ENCODE assay signal across 22 cellular contexts in genomic region chr1:212990276-212990675, GRCh38. TPM values are rescaled to one million over a fixed set of nuclear protein-coding genes. Genes with fewer than 3 reads are reported as not detected.
DNase-seq lines count a peak whose midpoint lies in the region; ATAC-seq, FAIRE-seq and TF ChIP-seq lines count a peak whose summit lies in the region.
"Had no signal": no experiment of that assay in that cellular context is flagged by ENCODE, and none has a peak within 500 bp of the region (broad histone marks: within the 10 kb centered on the region; RNA-seq: fewer than 3 reads in every experiment).

No MANE protein-coding gene starts in this region.

- TF ChIP-seq CTCF in cardiac muscle cell (IDR thresholded peaks at IDR 0.05; ENCODE audit: low read depth, low read length): no peak
- TF ChIP-seq CTCF in CD14-positive monocyte (IDR thresholded peaks at IDR 0.05): no peak

- POLR2A ChIA-PET in naive thymus-derived CD4-positive, alpha-beta T cell (lab: Charles Lee): interaction anchor here (0.6 kb wide), 1 partner anchor 970 kb away, joined by 3 read pairs; no protein-coding TSS in a partner anchor

- H3K4me1 Mint-ChIP-seq in naive thymus-derived CD4-positive, alpha-beta T cell: peaks cover 0 to 9% (median 5%) of the 10 kb centered on the region in 7 donors
- H3K4me1 Mint-ChIP-seq in CD14-positive monocyte: no peaks in the 10 kb centered on the region

- H3K27ac Mint-ChIP-seq in naive thymus-derived CD4-positive, alpha-beta T cell: peak overlapping the region in 6 of 9 donors; percentile 2 to 78 (median 30)
- no peak overlapping the region for H3K27ac Mint-ChIP-seq in CD14-positive monocyte
- H3K27ac Mint-ChIP-seq: HFFc6 had no signal

- DNase-seq in cardiac muscle cell (ENCODE audit: low read depth in 1 of 2, low spot score in 1 of 2): no peak
- no peak for DNase-seq in Right ventricle myocardium inferior (ENCODE audit: missing footprints)
- DNase-seq in naive thymus-derived CD4-positive, alpha-beta T cell: no peak
- DNase-seq in NCI-H2227 (lab: John Stamatoyannopoulos, UW; ENCODE audit: unreplicated experiment): no peak
- no peak for DNase-seq in CD14-positive monocyte (ENCODE audit: low spot score)
- DNase-seq in cerebellar nuclear complex (lab: John Stamatoyannopoulos, UW): no peak
- DNase-seq: CD8-positive, alpha-beta memory T cell; DMS79 treated with DMSO at 0.1 percent for 48 hours; GOT3; HFFc6; KBM-7; MG63; NCI-H2029; NCI-H2227 treated with DMSO at 0.1 percent for 48 hours; NCI-H526 treated with DMSO at 0.1 percent for 48 hours; PC-9; Right ventricle myocardium superior had no signal

- no peak overlapping the region for H3K4me3 Mint-ChIP-seq in naive thymus-derived CD4-positive, alpha-beta T cell
- no peak overlapping the region for H3K4me3 Mint-ChIP-seq in CD14-positive monocyte
- H3K4me3 Mint-ChIP-seq: CD8-positive, alpha-beta memory T cell; HFFc6 had no signal

- no peaks in the 10 kb centered on the region for H3K27me3 ChIP-seq in cardiac muscle cell
- no peaks in the 10 kb centered on the region for H3K27me3 ChIP-seq in naive thymus-derived CD4-positive, alpha-beta T cell (ENCODE audit: control insufficient read depth in 2 of 2, insufficient read depth in 2 of 2, low read length in 2 of 2)
- H3K27me3 ChIP-seq: BLaER1, MG63 had no signal

- H3K4me1 ChIP-seq in cardiac muscle cell (ENCODE audit: low read depth): no peaks in the 10 kb centered on the region
- no peaks in the 10 kb centered on the region for H3K4me1 ChIP-seq in naive thymus-derived CD4-positive, alpha-beta T cell (ENCODE audit: control insufficient read depth in 2 of 2, insufficient read depth in 2 of 2, low read length in 2 of 2)
- H3K4me1 ChIP-seq: BLaER1, HAP-1 had no signal

- H3K4me3 ChIP-seq in cardiac muscle cell: no peak overlapping the region
- H3K4me3 ChIP-seq in naive thymus-derived CD4-positive, alpha-beta T cell (ENCODE audit: low read length): no peak overlapping the region
- H3K4me3 ChIP-seq: BLaER1, HAP-1, MG63, PC-9 had no signal

- intact Hi-C loops in Right ventricle myocardium inferior (cut with DNase I) (no loop called here), CD14-positive monocyte (cut with micrococcal nuclease) (loop anchor here (10.0 kb wide), 1 partner anchor 535 kb away; no protein-coding TSS in a partner anchor)
- intact Hi-C loops in naive thymus-derived CD4-positive, alpha-beta T cell (cut with micrococcal nuclease): no loop called here

- no peaks in the 10 kb centered on the region for H3K9me3 Mint-ChIP-seq in naive thymus-derived CD4-positive, alpha-beta T cell
- no peaks in the 10 kb centered on the region for H3K9me3 Mint-ChIP-seq in CD14-positive monocyte
- H3K9me3 Mint-ChIP-seq: CD8-positive, alpha-beta memory T cell; HFFc6 had no signal

- no peak for ATAC-seq in Right ventricle myocardium inferior
- no peak for ATAC-seq in naive thymus-derived CD4-positive, alpha-beta T cell

- H3K36me3 ChIP-seq in cardiac muscle cell: peaks cover 18% of the 10 kb centered on the region
- peaks cover 0 to 18% (median 9%) of the 10 kb centered on the region in 3 experiments for H3K36me3 ChIP-seq in naive thymus-derived CD4-positive, alpha-beta T cell (ENCODE audit: control insufficient read depth in 2 of 3, insufficient read depth in 3 of 3, low read length in 3 of 3)

- no peaks in the 10 kb centered on the region for H3K9me3 ChIP-seq in cardiac muscle cell (ENCODE audit: low read depth)
- no peaks in the 10 kb centered on the region for H3K9me3 ChIP-seq in naive thymus-derived CD4-positive, alpha-beta T cell (ENCODE audit: control insufficient read depth in 2 of 3, low read length in 3 of 3)
- H3K9me3 ChIP-seq: BLaER1, HAP-1, MG63 had no signal

- CTCF ChIA-PET in naive thymus-derived CD4-positive, alpha-beta T cell (lab: Charles Lee): interaction anchor here (1.2 kb wide), 1 partner anchor 325 kb away, joined by 3 read pairs; no protein-coding TSS in a partner anchor

- H3K36me3 Mint-ChIP-seq in naive thymus-derived CD4-positive, alpha-beta T cell: peaks cover 4 to 11% (median 6%) of the 10 kb centered on the region in 5 donors
- peaks cover 37 to 47% of the 10 kb centered on the region in 2 donors for H3K36me3 Mint-ChIP-seq in CD14-positive monocyte

- no peaks in the 10 kb centered on the region for H3K27me3 Mint-ChIP-seq in naive thymus-derived CD4-positive, alpha-beta T cell
- no peaks in the 10 kb centered on the region for H3K27me3 Mint-ChIP-seq in CD14-positive monocyte (ENCODE audit: low read depth in 3 of 3)
- H3K27me3 Mint-ChIP-seq: CD8-positive, alpha-beta memory T cell had no signal

- peak overlapping the region; percentile 50 for H3K27ac ChIP-seq in cardiac muscle cell
- no peak overlapping the region for H3K27ac ChIP-seq in naive thymus-derived CD4-positive, alpha-beta T cell (ENCODE audit: low read depth, low read length)
- H3K27ac ChIP-seq: BLaER1, PC-9 had no signal

- FAIRE-seq in TTC549 (lab: Jason Lieb, UNC): peak; percentile 36
- FAIRE-seq: GM18507, HTR-8/SVneo had no signal

RNA-seq across cellular contexts. Expression of gene ANGEL2, which starts 25.4 kb away (rescaled TPM):
- total RNA-seq in cardiac muscle cell (36.0 and 41.2 TPM in 2 replicates), Right ventricle myocardium inferior (14.3 TPM)
- polyA plus RNA-seq in cardiac muscle cell (25.1 and 37.5 TPM in 2 replicates), CD14-positive monocyte (10 to 100 TPM; 17.5 to 18.3 TPM)
- 10 to 100 TPM; 57.8 to 96.5 (median 63.4) TPM for total RNA-seq in naive thymus-derived CD4-positive, alpha-beta T cell
- 10 to 100 TPM; 22.2 to 25.7 TPM for polyA plus RNA-seq in naive thymus-derived CD4-positive, alpha-beta T cell

RNA-seq across cellular contexts. Expression of gene VASH2, which starts 39.9 kb away (rescaled TPM):
- total RNA-seq in cardiac muscle cell (3.4 and 5.9 TPM in 2 replicates), Right ventricle myocardium inferior (1.4 TPM)
- polyA plus RNA-seq in cardiac muscle cell (2.8 and 5.8 TPM in 2 replicates), CD14-positive monocyte (not detected)
- total RNA-seq in naive thymus-derived CD4-positive, alpha-beta T cell: 1 to 10 TPM in 1 of 5 experiments, under 1 TPM in 1, not detected in 3; 0.73 to 1.1 TPM
- not detected for polyA plus RNA-seq in naive thymus-derived CD4-positive, alpha-beta T cell
- total RNA-seq: PC-9 had no signal
- polyA plus RNA-seq: CD8-positive, alpha-beta memory T cell had no signal

Comparison
In these comparisons a context has a peak if more than half of its experiments do, and no peak if none do; other contexts are left out.
1. H3K27ac Mint-ChIP-seq: peak in naive thymus-derived CD4-positive, alpha-beta T cell (6 of 9); none in CD14-positive monocyte (0 of 7).
2. intact Hi-C loops: an anchor here in CD14-positive monocyte (10.0 kb wide); none called in Right ventricle myocardium inferior and naive thymus-derived CD4-positive, alpha-beta T cell.